Comparison of ENCODE assay signal across 8 cellular contexts in genomic region chr17:18039535-18040286, GRCh38. TPM values are rescaled to one million over a fixed set of nuclear protein-coding genes. Genes with fewer than 3 reads are reported as not detected.
A peak's percentile ranks its signal among the peaks of the same experiment; 100 is the strongest.
DNase-seq lines count a peak whose midpoint lies in the region; ATAC-seq and TF ChIP-seq lines count a peak whose summit lies in the region.

No MANE protein-coding gene starts in this region.

- in situ Hi-C loops in T47D (cut with HindIII; ENCODE audit: low pct_unique_long_range_greater_than_20kb, low sequenced_read_pairs) = no loop called here

- peak overlapping the region; percentile 89 for H3K4me2 ChIP-seq in MM.1S (ENCODE audit: low read depth, low read length)

- no peaks in the 10 kb centered on the region for H3K36me3 ChIP-seq in MM.1S (replicated peaks; ENCODE audit: insufficient read depth, low read length)

- DNase-seq in activated CD4-positive, alpha-beta T cell treated with anti-CD3 and anti-CD28 coated beads for 36 hours = no peak
- DNase-seq in activated CD4-positive, alpha-beta T cell treated with anti-CD3 and anti-CD28 coated beads for 4 hours = no peak
- peak; percentile 5 for DNase-seq in HCEC 1CT
- DNase-seq in MM.1S = peak; percentile 48
- peak; percentile 6 to 25 for DNase-seq in T47D (ENCODE audit: low read depth in 1 of 2, low spot score in 1 of 2)
- DNase-seq in kidney tubule cell (ENCODE audit: low spot score) = peak; percentile 41
- no peak for DNase-seq in NCI-H82 (lab: John Stamatoyannopoulos, UW)

- H3K4me3 ChIP-seq in MM.1S (ENCODE audit: low read length) = peak overlapping the region; percentile 97

- no peak overlapping the region for H3K27ac ChIP-seq in MM.1S (ENCODE audit: low read length)

- H3K9me3 ChIP-seq in MM.1S (replicated peaks; ENCODE audit: insufficient read depth, low read length) = no peaks in the 10 kb centered on the region

- peaks cover 67% of the 10 kb centered on the region for H3K79me2 ChIP-seq in MM.1S (ENCODE audit: low read length)

- peak overlapping the region; percentile 91 for H3K4me3 Mint-ChIP-seq in activated CD4-positive, alpha-beta T cell treated with anti-CD3 and anti-CD28 coated beads for 36 hours
- H3K4me3 Mint-ChIP-seq in stimulated activated memory B cell treated with anti-CD40 and anti-IgM and Interleukin-4, amounts not matched to agents 10 μg/mL and 1 μg/mL and 100 μg/mL, for 72 hours = peak overlapping the region; percentile 91

- POLR2A ChIA-PET in activated CD4-positive, alpha-beta T cell treated with anti-CD3 and anti-CD28 coated beads for 36 hours (lab: Charles Lee) = no interaction called here

- H4K20me1 ChIP-seq in MM.1S (ENCODE audit: insufficient read depth, low read length) = no peaks in the 10 kb centered on the region

- H3K4me1 Mint-ChIP-seq in activated CD4-positive, alpha-beta T cell treated with anti-CD3 and anti-CD28 coated beads for 36 hours = peaks cover 49% of the 10 kb centered on the region
- peaks cover 60% of the 10 kb centered on the region for H3K4me1 Mint-ChIP-seq in stimulated activated memory B cell treated with anti-CD40 and anti-IgM and Interleukin-4, amounts not matched to agents 10 μg/mL and 1 μg/mL and 100 μg/mL, for 72 hours

- intact Hi-C loops in activated CD4-positive, alpha-beta T cell treated with anti-CD3 and anti-CD28 coated beads for 36 hours (cut with DNase I, micrococcal nuclease) = loop anchor here (1.0 to 5.0 kb wide), 19 partner anchors 48 to 802 kb away; partner anchors contain the start of genes ALKBH5 (in 2 of the 2), DRC3 (in 2 of the 2), DRG2 (in 2 of the 2) and PEMT (in 2 of the 2)

- H3K36me3 Mint-ChIP-seq in activated CD4-positive, alpha-beta T cell treated with anti-CD3 and anti-CD28 coated beads for 36 hours (ENCODE audit: low read depth) = peaks cover 9% of the 10 kb centered on the region
- H3K36me3 Mint-ChIP-seq in stimulated activated memory B cell treated with anti-CD40 and anti-IgM and Interleukin-4, amounts not matched to agents 10 μg/mL and 1 μg/mL and 100 μg/mL, for 72 hours = no peaks in the 10 kb centered on the region

- H2AFZ ChIP-seq in MM.1S (ENCODE audit: low read length) = peak overlapping the region; percentile 69; the same call in 1 of the 2 replicates

- no peaks in the 10 kb centered on the region for H3K27me3 Mint-ChIP-seq in activated CD4-positive, alpha-beta T cell treated with anti-CD3 and anti-CD28 coated beads for 36 hours
- H3K27me3 Mint-ChIP-seq in stimulated activated memory B cell treated with anti-CD40 and anti-IgM and Interleukin-4, amounts not matched to agents 10 μg/mL and 1 μg/mL and 100 μg/mL, for 72 hours = no peaks in the 10 kb centered on the region

- H3F3A ChIP-seq in MM.1S (ENCODE audit: insufficient read depth, low read length) = no peaks in the 10 kb centered on the region

- H3K9me3 Mint-ChIP-seq in activated CD4-positive, alpha-beta T cell treated with anti-CD3 and anti-CD28 coated beads for 36 hours (ENCODE audit: low read depth) = no peaks in the 10 kb centered on the region
- no peaks in the 10 kb centered on the region for H3K9me3 Mint-ChIP-seq in stimulated activated memory B cell treated with anti-CD40 and anti-IgM and Interleukin-4, amounts not matched to agents 10 μg/mL and 1 μg/mL and 100 μg/mL, for 72 hours

- peak overlapping the region; percentile 72 for H3K9ac ChIP-seq in MM.1S (ENCODE audit: low read length)

- peak; percentile 4 for ATAC-seq in activated CD4-positive, alpha-beta T cell treated with anti-CD3 and anti-CD28 coated beads for 36 hours
- ATAC-seq in stimulated activated memory B cell treated with anti-CD40 and anti-IgM and Interleukin-4, amounts not matched to agents 10 μg/mL and 1 μg/mL and 100 μg/mL, for 72 hours = peak; percentile 73

- CTCF ChIA-PET in activated CD4-positive, alpha-beta T cell treated with anti-CD3 and anti-CD28 coated beads for 36 hours (lab: Charles Lee) = no interaction called here

- H3K27me3 ChIP-seq in MM.1S (replicated peaks; ENCODE audit: insufficient read depth, low read length) = no peaks in the 10 kb centered on the region

- H3K27ac Mint-ChIP-seq in activated CD4-positive, alpha-beta T cell treated with anti-CD3 and anti-CD28 coated beads for 36 hours = peak overlapping the region; percentile 92
- H3K27ac Mint-ChIP-seq in stimulated activated memory B cell treated with anti-CD40 and anti-IgM and Interleukin-4, amounts not matched to agents 10 μg/mL and 1 μg/mL and 100 μg/mL, for 72 hours = peak overlapping the region; percentile 68

- H3K9me2 ChIP-seq in MM.1S (replicated peaks; ENCODE audit: insufficient read depth, low read length) = no peaks in the 10 kb centered on the region

- H3K4me1 ChIP-seq in MM.1S (ENCODE audit: low read length) = peaks cover 16% of the 10 kb centered on the region

- TF ChIP-seq CTCF in MM.1S (IDR thresholded peaks at IDR 0.05; ENCODE audit: low read length) = no peak

RNA-seq across cellular contexts. Expression of gene GID4, which starts 0.5 kb away (rescaled TPM):
- 1 to 10 TPM; 6.7 to 7.7 TPM for total RNA-seq in activated CD4-positive, alpha-beta T cell treated with anti-CD3 and anti-CD28 coated beads for 36 hours

RNA-seq across cellular contexts. Expression of gene ATPAF2, which starts 0.7 kb away (rescaled TPM):
- 10 to 100 TPM; 32.9 to 40.3 TPM for total RNA-seq in activated CD4-positive, alpha-beta T cell treated with anti-CD3 and anti-CD28 coated beads for 36 hours

RNA-seq across cellular contexts. Expression of gene DRG2, which starts 48.0 kb away (rescaled TPM):
- 10 to 100 TPM; 42.5 to 45.6 TPM for total RNA-seq in activated CD4-positive, alpha-beta T cell treated with anti-CD3 and anti-CD28 coated beads for 36 hours

Comparison
In these comparisons a context has a peak if more than half of its experiments do, and no peak if none do; other contexts are left out.
1. DNase-seq: peak in HCEC 1CT (single experiment), MM.1S (single experiment), T47D (2 of 2) and kidney tubule cell (single experiment); none in activated CD4-positive, alpha-beta T cell treated with anti-CD3 and anti-CD28 coated beads for 36 hours (single experiment), activated CD4-positive, alpha-beta T cell treated with anti-CD3 and anti-CD28 coated beads for 4 hours (0 of 2) and NCI-H82 (single experiment).